8 cellular contexts compared by ENCODE assay signal in genomic region chr1:30718091-30718635, GRCh38. TPM values are rescaled to one million over a fixed set of nuclear protein-coding genes. Genes with fewer than 3 reads are reported as not detected.
A peak's percentile ranks its signal among the peaks of the same experiment; 100 is the strongest.
DNase-seq lines count a peak whose midpoint lies in the region; ATAC-seq and TF ChIP-seq lines count a peak whose summit lies in the region.

No MANE protein-coding gene starts in this region.

- peak overlapping the region; percentile 1; the same call in 1 of the 2 replicates for H3K4me2 ChIP-seq in OCI-LY1 (ENCODE audit: low read length)

- H3K9me3 ChIP-seq in OCI-LY1 (ENCODE audit: low read length) = peaks cover 4% of the 10 kb centered on the region; the same call in 1 of the 2 replicates
- H3K9me3 ChIP-seq in mucosa of descending colon = peaks cover 4% of the 10 kb centered on the region

- no peaks in the 10 kb centered on the region for H3K27me3 ChIP-seq in OCI-LY1 (ENCODE audit: insufficient read depth, low read length)

- no peaks in the 10 kb centered on the region for H3F3A ChIP-seq in OCI-LY1 (ENCODE audit: insufficient read depth, low read length)

- no TSS peak for BruUV-seq in Calu3 (replicated peaks; lab: Mats Ljungman, UMichigan)

- H3K4me3 ChIP-seq in OCI-LY1 (ENCODE audit: low read depth, low read length, poor library complexity, severe bottlenecking) (peak overlapping the region; percentile 30), epithelial cell of esophagus (ENCODE audit: low read length) (peak overlapping the region; percentile 45), mucosa of descending colon (no peak overlapping the region)

- intact Hi-C loops in Calu3 (cut with micrococcal nuclease; ENCODE audit: unreplicated experiment) (no loop called here), mucosa of descending colon (cut with DNase I, micrococcal nuclease) (loop anchor here in 1 of 2 donors (10.0 kb wide), 1 partner anchor 1483 kb away; the partner anchor contains the start of genes MECR and PTPRU)

- H3K79me2 ChIP-seq in OCI-LY1 (ENCODE audit: insufficient read depth, low read length) = no peaks in the 10 kb centered on the region

- ATAC-seq in GM21528 (IDR thresholded peaks at IDR 0.05; ENCODE audit: low FRiP score, unreplicated experiment) = peak; percentile 80
- peak; percentile 85 for ATAC-seq in mucosa of descending colon

- H3K36me3 ChIP-seq in OCI-LY1 (ENCODE audit: insufficient read depth, low read length) = no peaks in the 10 kb centered on the region
- H3K36me3 ChIP-seq in mucosa of descending colon (ENCODE audit: low read depth) = no peaks in the 10 kb centered on the region

- no peaks in the 10 kb centered on the region for H3K9me2 ChIP-seq in OCI-LY1 (ENCODE audit: low read depth, low read length)

- H3K4me1 ChIP-seq in OCI-LY1 (ENCODE audit: insufficient read depth, low read length, severe bottlenecking) (peaks cover 5% of the 10 kb centered on the region), mucosa of descending colon (ENCODE audit: low read depth) (peaks cover 13% of the 10 kb centered on the region)

- no peak overlapping the region for H2AFZ ChIP-seq in OCI-LY1 (ENCODE audit: low read length)

- H3K27ac ChIP-seq in OCI-LY1 (ENCODE audit: low read depth, low read length, poor library complexity, severe bottlenecking) = no peak overlapping the region

- H3K27ac Mint-ChIP-seq in Calu3 (ENCODE audit: unreplicated experiment) = peak overlapping the region; percentile 96

- no peaks in the 10 kb centered on the region for H3K4me1 Mint-ChIP-seq in Calu3 (ENCODE audit: low read depth, unreplicated experiment)

- CTCF ChIA-PET in Calu3 (lab: Charles Lee) = interaction anchor here (0.7 to 6.6 kb wide), 11 partner anchors 10 to 292 kb away, joined by 3 to 116 read pairs (median 6); no protein-coding TSS in a partner anchor

- no peaks in the 10 kb centered on the region for H3K27me3 Mint-ChIP-seq in Calu3 (ENCODE audit: unreplicated experiment)

- peak; percentile 97 for DNase-seq in Calu3
- DNase-seq in HuH-7 (ENCODE audit: low spot score) = peak; percentile 88
- peak; percentile 100 for DNase-seq in activated T-cell treated with anti-CD3 and anti-CD28 coated beads for 1 hour (ENCODE audit: low read depth)
- peak; percentile 97 for DNase-seq in epithelial cell of esophagus (ENCODE audit: low read depth)
- peak; percentile 100 for DNase-seq in mucosa of descending colon
- DNase-seq in stimulated activated CD8-positive, alpha-beta memory T cell treated with anti-CD3 and anti-CD28 coated beads, Interleukin-4, amount 100 ng/mL, for 1 hour (ENCODE audit: low read depth in 2 of 2, low spot score in 1 of 2) = peak; percentile 99 to 100

- no peaks in the 10 kb centered on the region for H3K9me3 Mint-ChIP-seq in Calu3 (ENCODE audit: low read depth, unreplicated experiment)

- peak overlapping the region; percentile 97 for H3K4me3 Mint-ChIP-seq in Calu3 (ENCODE audit: low read depth, unreplicated experiment)

- no peaks in the 10 kb centered on the region for H4K20me1 ChIP-seq in OCI-LY1 (ENCODE audit: insufficient read depth, low read length)

- H3K9ac ChIP-seq in OCI-LY1 (ENCODE audit: low read length) = no peak overlapping the region

- TF ChIP-seq CTCF in Calu3 (IDR thresholded peaks at IDR 0.05; ENCODE audit: unreplicated experiment) (no peak), OCI-LY1 (IDR thresholded peaks at IDR 0.05; ENCODE audit: low read length) (no peak), epithelial cell of esophagus (IDR thresholded peaks at IDR 0.05; ENCODE audit: insufficient read depth, low read depth, low read length, missing control alignments) (no peak), mucosa of descending colon (IDR thresholded peaks at IDR 0.05) (no peak)

- peaks cover 26% of the 10 kb centered on the region for H3K36me3 Mint-ChIP-seq in Calu3 (ENCODE audit: insufficient read depth, unreplicated experiment)

RNA-seq across cellular contexts. Expression of gene MATN1, which starts 5.2 kb away (rescaled TPM):
- total RNA-seq in Calu3 (2022) = not detected in 2 replicates
- under 1 TPM in 1 of 3 donors, not detected in 2; 0.22 TPM for total RNA-seq in mucosa of descending colon

RNA-seq across cellular contexts. Expression of gene LAPTM5, which starts 39.4 kb away (rescaled TPM):
- not detected in 2 replicates for total RNA-seq in Calu3 (2022)
- total RNA-seq in mucosa of descending colon = 10 to 100 TPM; 24.1 to 71.1 (median 48.1) TPM

Comparison
In these comparisons a context has a peak if more than half of its experiments do, and no peak if none do; other contexts are left out.
1. RNA of gene LAPTM5, which starts 39.4 kb away (total RNA-seq): 24.1 to 71.1 TPM in mucosa of descending colon; not detected in Calu3; every median in the first group is over 10 times any median in the second.
2. Peak in every context shown above with its lines, with median percentiles within 50 percentile points of each other: DNase-seq.